1 cellular context compared by ENCODE assay signal in genomic region chr6:169996652-169997051, GRCh38.
TF ChIP-seq lines count a peak whose summit lies in the region.

No MANE protein-coding gene starts in this region.

TF ChIP-seq in K562, 482 proteins besides CTCF, POLR2A, EP300 and RAD21 (continued from another document):
- TF ChIP-seq HBP1 (CRISPR knock-in tag; IDR thresholded peaks at IDR 0.05) (0 out of 2 replicates have a peak, but pooled peaks have one; percentile 34), HLTF (IDR thresholded peaks at IDR 0.05) (peak; percentile 27; the same call in 1 of the 2 replicates), SMARCB1 (IDR thresholded peaks at IDR 0.05; ENCODE audit: insufficient read length, low read depth) (no peak), SMARCA5 (IDR thresholded peaks at IDR 0.05) (peak; percentile 58; the same call in 1 of the 2 replicates), ZNF668 (CRISPR knock-in tag; IDR thresholded peaks at IDR 0.05) (no peak), IRF2 (CRISPR knock-in tag; IDR thresholded peaks at IDR 0.05) (0 out of 2 replicates have a peak, but pooled peaks have one; percentile 13), ZBTB26 (CRISPR knock-in tag; IDR thresholded peaks at IDR 0.05) (peak; percentile 74; the same call in 1 of the 2 replicates), NFXL1 (CRISPR knock-in tag; IDR thresholded peaks at IDR 0.05) (no peak), XRCC5 (IDR thresholded peaks at IDR 0.05; ENCODE audit: low read depth, low read length) (no peak), HSF4 (CRISPR knock-in tag; IDR thresholded peaks at IDR 0.05; ENCODE audit: borderline replicate concordance) (no peak), ARID3B (CRISPR knock-in tag; IDR thresholded peaks at IDR 0.05; ENCODE audit: borderline replicate concordance) (no peak), EHMT2 (IDR thresholded peaks at IDR 0.05) (peak; percentile 36; the same call in 1 of the 2 replicates), TRIM24 (IDR thresholded peaks at IDR 0.05) (peak in 1 of 2 experiments; percentile 53; a peak in 1 of 4 replicates), GTF2E2 (tag; IDR thresholded peaks at IDR 0.05) (no peak), NR0B1 (IDR thresholded peaks at IDR 0.05; ENCODE audit: partially characterized antibody) (no peak), SMAD2 (IDR thresholded peaks at IDR 0.05; ENCODE audit: low read depth, low read length) (no peak), ZBTB40 (IDR thresholded peaks at IDR 0.05) (no peak), ZBTB40 (CRISPR knock-in tag; IDR thresholded peaks at IDR 0.05) (0 out of 2 replicates have a peak, but pooled peaks have one; percentile 11), MXD1 (CRISPR knock-in tag; IDR thresholded peaks at IDR 0.05; ENCODE audit: borderline replicate concordance, poor library complexity, severe bottlenecking) (no peak), THRB (CRISPR knock-in tag; conservative IDR thresholded peaks at IDR 0.05) (0 out of 2 replicates have a peak, but pooled peaks have one; percentile 31), TSC22D4 (tag; IDR thresholded peaks at IDR 0.05) (peak; percentile 70; the same call in 1 of the 2 replicates), OTX1 (CRISPR knock-in tag; IDR thresholded peaks at IDR 0.05) (peak; percentile 59; the same call in 1 of the 2 replicates), PTBP1 (IDR thresholded peaks at IDR 0.05; ENCODE audit: low read depth, low read length) (no peak), YY1 (IDR thresholded peaks at IDR 0.05; ENCODE audit: borderline replicate concordance in 1 of 3, control insufficient read depth in 1 of 3, extremely low read depth in 1 of 3, insufficient read depth in 3 of 3, insufficient read length in 1 of 3, insufficient replicate concordance in 2 of 3, low read depth in 1 of 3, low read length in 2 of 3) (no peak), ELF4 (CRISPR knock-in tag; IDR thresholded peaks at IDR 0.05) (peak; percentile 39; the same call in 1 of the 2 replicates), ETV6 (IDR thresholded peaks at IDR 0.05; ENCODE audit: borderline replicate concordance in 1 of 2, low read depth in 2 of 2, low read length in 1 of 2) (no peak), ETV6 (CRISPR knock-in tag; IDR thresholded peaks at IDR 0.05; ENCODE audit: borderline replicate concordance) (no peak), PHF20 (IDR thresholded peaks at IDR 0.05; ENCODE audit: partially characterized antibody) (peak; percentile 55)
